ENCODE assay signal across 24 cellular contexts in the genomic region with DNA sequence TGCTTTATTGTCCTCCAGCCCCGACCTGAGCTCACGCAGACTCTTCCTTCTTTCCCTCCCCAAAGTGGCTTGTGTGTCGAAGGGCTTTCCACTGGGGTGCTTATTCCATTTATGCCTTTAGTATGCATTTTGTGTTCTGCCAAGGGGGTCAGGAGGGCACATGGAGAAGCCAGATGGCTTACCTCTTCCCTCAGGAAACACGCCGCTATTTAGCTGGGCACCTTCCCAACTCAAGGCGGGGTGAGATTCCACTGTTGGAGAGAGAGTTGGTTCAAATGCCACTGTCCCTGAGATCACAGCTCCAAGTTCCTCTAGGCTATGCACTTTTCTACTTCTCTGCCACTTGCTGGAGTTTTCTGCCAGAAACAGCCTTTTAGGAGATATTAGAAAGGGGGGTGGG.
DNase-seq lines count a peak whose midpoint lies in the region; ATAC-seq and TF ChIP-seq lines count a peak whose summit lies in the region.
"Had no signal": no experiment of that assay in that cellular context is flagged by ENCODE, and none has a peak within 500 bp of the region (broad histone marks: within the 10 kb centered on the region; RNA-seq: fewer than 3 reads in every experiment).

No MANE protein-coding gene starts in this region.

- H3K27ac ChIP-seq in thoracic aorta = peak overlapping the region; percentile 10 to 26
- H3K27ac ChIP-seq in Karpas-422 (ENCODE audit: low read length) = no peak overlapping the region
- H3K27ac ChIP-seq: HL-60, PC-9, SJCRH30 had no signal

- H3K4me1 ChIP-seq in thoracic aorta (ENCODE audit: control insufficient read depth in 1 of 2, low read depth in 2 of 2) (peaks cover 0 to 11% of the 10 kb centered on the region in 2 donors), Karpas-422 (ENCODE audit: low read length) (no peaks in the 10 kb centered on the region)
- H3K4me1 ChIP-seq: SJCRH30 had no signal

- no peak overlapping the region for H3K9ac ChIP-seq in Karpas-422 (ENCODE audit: low read length)

- no peaks in the 10 kb centered on the region for H3K4me1 Mint-ChIP-seq in Calu3 (ENCODE audit: low read depth, unreplicated experiment)
- H3K4me1 Mint-ChIP-seq: memory B cell, natural killer cell had no signal

- H3K4me3 ChIP-seq in thoracic aorta = no peak overlapping the region
- no peak overlapping the region for H3K4me3 ChIP-seq in Karpas-422 (ENCODE audit: low read length)
- H3K4me3 ChIP-seq: MG63, PC-9, SJCRH30, smooth muscle cell had no signal

- no peaks in the 10 kb centered on the region for H3K9me3 ChIP-seq in thoracic aorta
- H3K9me3 ChIP-seq in Karpas-422 (ENCODE audit: low read length) = no peaks in the 10 kb centered on the region
- H3K9me3 ChIP-seq: MG63, SJCRH30 had no signal

- TF ChIP-seq CTCF in thoracic aorta (IDR thresholded peaks at IDR 0.05) (no peak), Calu3 (IDR thresholded peaks at IDR 0.05; ENCODE audit: unreplicated experiment) (no peak)

- no peak overlapping the region for H3K4me2 ChIP-seq in Karpas-422 (ENCODE audit: low read depth, low read length, poor library complexity, severe bottlenecking)
- H3K4me2 ChIP-seq: PC-9, smooth muscle cell had no signal

- H3K79me2 ChIP-seq in Karpas-422 (ENCODE audit: low read length) = no peaks in the 10 kb centered on the region

- no peaks in the 10 kb centered on the region for H4K20me1 ChIP-seq in Karpas-422 (ENCODE audit: insufficient read depth, low read depth, low read length)

- intact Hi-C loops in Calu3 (cut with micrococcal nuclease; ENCODE audit: unreplicated experiment) = no loop called here

- no peak for ATAC-seq in thoracic aorta (ENCODE audit: insufficient number of reproducible peaks, low FRiP score, low read depth)
- ATAC-seq: natural killer cell had no signal

- H2AFZ ChIP-seq in Karpas-422 (ENCODE audit: low read length) = no peak overlapping the region
- H2AFZ ChIP-seq: PC-9 had no signal

- H3K36me3 ChIP-seq in thoracic aorta (no peaks in the 10 kb centered on the region), Karpas-422 (ENCODE audit: insufficient read depth, low read length) (no peaks in the 10 kb centered on the region)
- H3K36me3 ChIP-seq: MG63, SJCRH30 had no signal

- H3K36me3 Mint-ChIP-seq in Calu3 (ENCODE audit: insufficient read depth, unreplicated experiment) = no peaks in the 10 kb centered on the region
- H3K36me3 Mint-ChIP-seq: memory B cell, natural killer cell had no signal

- CTCF ChIA-PET in Calu3 (lab: Charles Lee) = interaction anchor here (0.7 kb wide), 1 partner anchor 409 kb away, joined by 4 read pairs; no protein-coding TSS in a partner anchor

- DNase-seq in NCI-H1694 treated with DMSO at 0.1 percent for 48 hours (lab: John Stamatoyannopoulos, UW) = peak; percentile 9
- peak; percentile 66 for DNase-seq in cerebellum (ENCODE audit: low spot score)
- DNase-seq in mucosa of gallbladder (ENCODE audit: low spot score) = peak; percentile 47
- DNase-seq in thoracic aorta (ENCODE audit: low spot score) = no peak
- no peak for DNase-seq in Calu3
- DNase-seq in Karpas-422 = no peak
- DNase-seq in NCI-H2227 (lab: John Stamatoyannopoulos, UW; ENCODE audit: unreplicated experiment) = no peak
- DNase-seq: activated CD4-positive, alpha-beta T cell treated with anti-CD3 and anti-CD28 coated beads, Interleukin-2, amount 50 U/mL, for 1 hour; activated CD8-positive, alpha-beta memory T cell treated with anti-CD3 and anti-CD28 coated beads, Interleukin-2, amount 50 U/mL, for 48 hours; activated effector memory CD4-positive, alpha-beta T cell treated with anti-CD3 and anti-CD28 coated beads, Interleukin-2, amount 50 U/mL, for 16 hours; dermis blood vessel endothelial cell; GDM1; IMR-90; islet precursor cell; MG63; natural killer cell; NCI-H146; NCI-H82; PC-9; SJCRH30; T-helper 2 cell had no signal

- H3K27me3 Mint-ChIP-seq in Calu3 (ENCODE audit: unreplicated experiment) = no peaks in the 10 kb centered on the region
- H3K27me3 Mint-ChIP-seq: memory B cell had no signal

- H3K9me2 ChIP-seq in Karpas-422 (replicated peaks; ENCODE audit: insufficient read depth, low read length) = 0 out of 2 replicates have a peak, but pooled peaks cover 6% of the 10 kb centered on the region

- no peak overlapping the region for H3K27ac Mint-ChIP-seq in Calu3 (ENCODE audit: unreplicated experiment)
- H3K27ac Mint-ChIP-seq: memory B cell, natural killer cell had no signal

- peaks cover 17% of the 10 kb centered on the region for H3K9me3 Mint-ChIP-seq in Calu3 (ENCODE audit: low read depth, unreplicated experiment)
- H3K9me3 Mint-ChIP-seq: memory B cell, natural killer cell had no signal

- H3K27me3 ChIP-seq in thoracic aorta (replicated peaks; ENCODE audit: insufficient read depth) = no peaks in the 10 kb centered on the region
- no peaks in the 10 kb centered on the region for H3K27me3 ChIP-seq in Karpas-422 (ENCODE audit: low read length)
- H3K27me3 ChIP-seq: MG63, SJCRH30 had no signal

- no peak overlapping the region for H3K4me3 Mint-ChIP-seq in Calu3 (ENCODE audit: low read depth, unreplicated experiment)
- H3K4me3 Mint-ChIP-seq: memory B cell, natural killer cell had no signal

- BruUV-seq in Calu3 (replicated peaks; lab: Mats Ljungman, UMichigan) = no TSS peak

Comparison
In these comparisons a context has a peak if more than half of its experiments do, and no peak if none do; other contexts are left out.
1. DNase-seq: peak in NCI-H1694 treated with DMSO at 0.1 percent for 48 hours (single experiment), cerebellum (single experiment) and mucosa of gallbladder (single experiment); none in thoracic aorta (single experiment), Calu3 (single experiment), Karpas-422 (single experiment) and NCI-H2227 (single experiment).